ENCODE assay signal across 22 cellular contexts in the genomic region with DNA sequence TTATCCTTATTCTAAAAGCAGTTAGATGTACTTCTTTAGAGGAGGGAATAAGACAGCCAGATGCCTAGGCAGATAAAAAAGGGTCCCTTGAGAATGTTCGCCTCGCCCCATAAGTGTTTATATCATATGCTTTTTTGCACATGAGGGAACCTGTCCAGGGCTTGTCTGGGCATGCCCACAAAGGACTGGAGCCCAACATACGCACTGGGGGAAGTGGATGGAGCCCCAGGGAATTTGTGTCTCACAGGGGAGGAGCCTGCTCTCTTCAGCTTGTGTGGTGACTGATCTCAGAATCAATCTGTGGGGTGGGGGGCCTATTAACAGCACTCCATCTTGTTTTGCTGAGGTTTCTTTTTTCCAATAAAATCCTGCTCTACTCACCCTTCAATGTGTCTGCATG. TPM values are rescaled to one million over a fixed set of nuclear protein-coding genes. Genes with fewer than 3 reads are reported as not detected.
DNase-seq lines count a peak whose midpoint lies in the region; ATAC-seq, FAIRE-seq and TF ChIP-seq lines count a peak whose summit lies in the region.
"Had no signal": no experiment of that assay in that cellular context is flagged by ENCODE, and none has a peak within 500 bp of the region (broad histone marks: within the 10 kb centered on the region; RNA-seq: fewer than 3 reads in every experiment).

No MANE protein-coding gene starts in this region.

- TF ChIP-seq CTCF in activated CD8-positive, alpha-beta T cell treated with anti-CD3 and anti-CD28 coated beads for 36 hours (IDR thresholded peaks at IDR 0.05), result no peak
- TF ChIP-seq CTCF in HCT116 (IDR thresholded peaks at IDR 0.05 in 2 of 3, conservative IDR thresholded peaks at IDR 0.05 in 1 of 3; ENCODE audit: borderline replicate concordance in 1 of 3, insufficient read depth in 1 of 3, low read depth in 2 of 3, low read length in 2 of 3) (no peak), astrocyte (IDR thresholded peaks at IDR 0.05; ENCODE audit: insufficient read depth, low read depth, low read length) (no peak), glutamatergic neuron (IDR thresholded peaks at IDR 0.05; ENCODE audit: partially characterized antibody, unreplicated experiment) (no peak)

- no peaks in the 10 kb centered on the region for H4K20me1 ChIP-seq in HCT116 (ENCODE audit: insufficient read depth)
- H4K20me1 ChIP-seq in astrocyte (ENCODE audit: insufficient read depth, low read length), result no peaks in the 10 kb centered on the region

- no peaks in the 10 kb centered on the region for H3K27me3 ChIP-seq in HCT116 (ENCODE audit: insufficient read depth, low read length)
- H3K27me3 ChIP-seq in astrocyte (ENCODE audit: insufficient read depth, low read length), result no peaks in the 10 kb centered on the region
- H3K27me3 ChIP-seq: adrenal gland, vagina had no signal

- H2AFZ ChIP-seq in HCT116 (ENCODE audit: low read depth, low read length, poor library complexity, severe bottlenecking) (no peak overlapping the region), astrocyte (ENCODE audit: low read depth, low read length) (no peak overlapping the region)

- H3K27ac Mint-ChIP-seq in activated CD8-positive, alpha-beta T cell treated with anti-CD3 and anti-CD28 coated beads for 36 hours, result peak overlapping the region; percentile 53
- H3K27ac Mint-ChIP-seq in activated CD8-positive, alpha-beta T cell treated with anti-CD3 and anti-CD28 coated beads, Interleukin-2, amount 10 ng/mL, durations not matched to agents 7 days and 5 days, result no peak overlapping the region
- H3K27ac Mint-ChIP-seq in astrocyte (ENCODE audit: unreplicated experiment) (peak overlapping the region; percentile 78), glutamatergic neuron (ENCODE audit: unreplicated experiment) (peak overlapping the region; percentile 91)
- no peak overlapping the region for H3K27ac Mint-ChIP-seq in effector memory CD8-positive, alpha-beta T cell
- H3K27ac Mint-ChIP-seq: CD4-positive, alpha-beta T cell; immature natural killer cell had no signal

- H3K4me3 Mint-ChIP-seq in activated CD8-positive, alpha-beta T cell treated with anti-CD3 and anti-CD28 coated beads for 36 hours, result no peak overlapping the region
- no peak overlapping the region for H3K4me3 Mint-ChIP-seq in activated CD8-positive, alpha-beta T cell treated with anti-CD3 and anti-CD28 coated beads, Interleukin-2, amount 10 ng/mL, durations not matched to agents 7 days and 5 days
- H3K4me3 Mint-ChIP-seq in astrocyte (ENCODE audit: unreplicated experiment) (no peak overlapping the region), glutamatergic neuron (ENCODE audit: unreplicated experiment) (peak overlapping the region; percentile 20)
- H3K4me3 Mint-ChIP-seq in effector memory CD8-positive, alpha-beta T cell, result no peak overlapping the region
- H3K4me3 Mint-ChIP-seq: CD4-positive, alpha-beta T cell; immature natural killer cell had no signal

- peaks cover 3% of the 10 kb centered on the region for H3K4me1 Mint-ChIP-seq in activated CD8-positive, alpha-beta T cell treated with anti-CD3 and anti-CD28 coated beads for 36 hours (ENCODE audit: low read depth)
- peaks cover 6% of the 10 kb centered on the region for H3K4me1 Mint-ChIP-seq in activated CD8-positive, alpha-beta T cell treated with anti-CD3 and anti-CD28 coated beads, Interleukin-2, amount 10 ng/mL, durations not matched to agents 7 days and 5 days (ENCODE audit: low read depth)
- H3K4me1 Mint-ChIP-seq in astrocyte (ENCODE audit: low read depth, unreplicated experiment) (peaks cover 2% of the 10 kb centered on the region), glutamatergic neuron (ENCODE audit: low read depth, unreplicated experiment) (no peaks in the 10 kb centered on the region)
- H3K4me1 Mint-ChIP-seq in effector memory CD8-positive, alpha-beta T cell (ENCODE audit: low read depth in 2 of 2), result no peaks in the 10 kb centered on the region
- H3K4me1 Mint-ChIP-seq: immature natural killer cell had no signal

- peaks cover 90% of the 10 kb centered on the region for H3K36me3 Mint-ChIP-seq in activated CD8-positive, alpha-beta T cell treated with anti-CD3 and anti-CD28 coated beads for 36 hours (ENCODE audit: low read depth)
- H3K36me3 Mint-ChIP-seq in activated CD8-positive, alpha-beta T cell treated with anti-CD3 and anti-CD28 coated beads, Interleukin-2, amount 10 ng/mL, durations not matched to agents 7 days and 5 days (ENCODE audit: low read depth), result peaks cover 93% of the 10 kb centered on the region
- H3K36me3 Mint-ChIP-seq in astrocyte (ENCODE audit: low read depth, unreplicated experiment) (peaks cover 61% of the 10 kb centered on the region), glutamatergic neuron (ENCODE audit: unreplicated experiment) (peaks cover 61% of the 10 kb centered on the region)
- H3K36me3 Mint-ChIP-seq in effector memory CD8-positive, alpha-beta T cell (ENCODE audit: insufficient read depth), result peaks cover 69% of the 10 kb centered on the region

- H3K27ac ChIP-seq in HCT116 (ENCODE audit: low read depth, low read length) (0 out of 2 replicates have a peak overlapping the region, but pooled peaks have one; percentile 40), astrocyte (ENCODE audit: low read depth, low read length) (no peak overlapping the region)
- H3K27ac ChIP-seq: adrenal gland, psoas muscle, vagina had no signal

- no TSS peak for BruUV-seq in HCT116 (replicated peaks; lab: Mats Ljungman, UMichigan)

- FAIRE-seq in astrocyte (lab: Jason Lieb, UNC), result no peak
- FAIRE-seq: small intestine had no signal

- TF ChIP-seq POLR2A in HCT116 (IDR thresholded peaks at IDR 0.05; ENCODE audit: borderline replicate concordance, extremely low read depth, insufficient read depth, insufficient read length), result no peak

- no peak overlapping the region for H3K4me3 ChIP-seq in HCT116 (replicated peaks in 1 of 2; ENCODE audit: low read depth in 1 of 2, low read length in 2 of 2)
- no peak overlapping the region for H3K4me3 ChIP-seq in astrocyte (ENCODE audit: insufficient read depth, low read depth, low read length)
- H3K4me3 ChIP-seq: adrenal gland, mucosa of descending colon, psoas muscle, vagina had no signal

- H3K9me2 ChIP-seq in HCT116 (ENCODE audit: insufficient read depth), result no peaks in the 10 kb centered on the region

- H3K9ac ChIP-seq in HCT116 (ENCODE audit: low read length) (no peak overlapping the region), astrocyte (ENCODE audit: low read length) (no peak overlapping the region)

- intact Hi-C loops in activated CD8-positive, alpha-beta T cell treated with anti-CD3 and anti-CD28 coated beads for 36 hours (cut with micrococcal nuclease), result no loop called here
- intact Hi-C loops in HCT116 (cut with micrococcal nuclease), result no loop called here

- POLR2A ChIA-PET in activated CD8-positive, alpha-beta T cell treated with anti-CD3 and anti-CD28 coated beads for 36 hours (lab: Charles Lee), result interaction anchor here (0.8 to 1.6 kb wide), 4 partner anchors 21 to 725 kb away, joined by 3 to 5 read pairs (median 4); no protein-coding TSS in a partner anchor
- POLR2A ChIA-PET in activated CD8-positive, alpha-beta T cell treated with anti-CD3 and anti-CD28 coated beads, Interleukin-2, amount 10 ng/mL, durations not matched to agents 7 days and 5 days (lab: Charles Lee), result no interaction called here
- POLR2A ChIA-PET in HCT116 (lab: Charles Lee), result no interaction called here

- no peak overlapping the region for H3K4me2 ChIP-seq in HCT116 (ENCODE audit: low read length)
- no peak overlapping the region for H3K4me2 ChIP-seq in astrocyte (ENCODE audit: low read length)

- H3K27me3 Mint-ChIP-seq in activated CD8-positive, alpha-beta T cell treated with anti-CD3 and anti-CD28 coated beads for 36 hours, result no peaks in the 10 kb centered on the region
- H3K27me3 Mint-ChIP-seq in activated CD8-positive, alpha-beta T cell treated with anti-CD3 and anti-CD28 coated beads, Interleukin-2, amount 10 ng/mL, durations not matched to agents 7 days and 5 days (ENCODE audit: low read depth), result no peaks in the 10 kb centered on the region
- H3K27me3 Mint-ChIP-seq in astrocyte (ENCODE audit: low read depth, unreplicated experiment) (no peaks in the 10 kb centered on the region), glutamatergic neuron (ENCODE audit: unreplicated experiment) (peaks cover 4% of the 10 kb centered on the region)
- no peaks in the 10 kb centered on the region for H3K27me3 Mint-ChIP-seq in effector memory CD8-positive, alpha-beta T cell
- H3K27me3 Mint-ChIP-seq: CD4-positive, alpha-beta T cell had no signal

- H3K36me3 ChIP-seq in HCT116 (ENCODE audit: control insufficient read depth in 1 of 2, insufficient read depth in 2 of 2, low read length in 2 of 2) (peaks cover 35 to 89% of the 10 kb centered on the region in 2 experiments), astrocyte (ENCODE audit: insufficient read depth, low read length) (peaks cover 33% of the 10 kb centered on the region)

- DNase-seq in activated CD8-positive, alpha-beta T cell treated with anti-CD3 and anti-CD28 coated beads for 36 hours, result no peak
- DNase-seq in activated CD8-positive, alpha-beta T cell treated with anti-CD3 and anti-CD28 coated beads, Interleukin-2, amount 10 ng/mL, durations not matched to agents 7 days and 5 days, result no peak
- DNase-seq in HCT116 (ENCODE audit: low read depth, low spot score), result no peak
- DNase-seq in astrocyte (ENCODE audit: low read depth), result no peak
- peak; percentile 35 for DNase-seq in glutamatergic neuron
- DNase-seq in effector memory CD8-positive, alpha-beta T cell, result no peak
- DNase-seq: activated T-cell treated with anti-CD3 and anti-CD28 coated beads, Interleukin-2, amount 50 U/mL, for 48 hours; adrenal gland; CD4-positive, alpha-beta T cell; immature natural killer cell; left ventricle myocardium superior; mucosa of descending colon; NCI-H1048; NCI-H2107; NCI-H774; psoas muscle; SHP77 treated with DMSO at 0.1 percent for 48 hours; small intestine; stimulated activated CD4-positive, alpha-beta T cell treated with anti-CD3 and anti-CD28 coated beads, Interleukin-4, amount 100 ng/mL, for 1 hour had no signal

- peaks cover 13% of the 10 kb centered on the region for H3K9me3 Mint-ChIP-seq in activated CD8-positive, alpha-beta T cell treated with anti-CD3 and anti-CD28 coated beads for 36 hours
- H3K9me3 Mint-ChIP-seq in activated CD8-positive, alpha-beta T cell treated with anti-CD3 and anti-CD28 coated beads, Interleukin-2, amount 10 ng/mL, durations not matched to agents 7 days and 5 days (ENCODE audit: insufficient read depth), result peaks cover 46% of the 10 kb centered on the region
- H3K9me3 Mint-ChIP-seq in astrocyte (ENCODE audit: unreplicated experiment) (peaks cover 30% of the 10 kb centered on the region), glutamatergic neuron (ENCODE audit: unreplicated experiment) (peaks cover 11% of the 10 kb centered on the region)
- no peaks in the 10 kb centered on the region for H3K9me3 Mint-ChIP-seq in effector memory CD8-positive, alpha-beta T cell
- H3K9me3 Mint-ChIP-seq: CD4-positive, alpha-beta T cell had no signal

- H3K79me2 ChIP-seq in HCT116 (ENCODE audit: insufficient read depth, low read length) (peaks cover 8% of the 10 kb centered on the region; the same call in 1 of the 2 replicates), astrocyte (ENCODE audit: insufficient read depth, low read length) (no peaks in the 10 kb centered on the region)

- RAD21 ChIA-PET in HCT116 (lab: Charles Lee; ENCODE audit: low non-redundant PET in 1 of 2, low total read pairs in 2 of 2, uncharacterized antibody in 2 of 2, unreplicated experiment in 2 of 2), result no interaction called here

- H3K4me1 ChIP-seq in HCT116 (ENCODE audit: control insufficient read depth in 1 of 2, insufficient read depth in 2 of 2, low read length in 2 of 2) (peaks cover 0 to 4% of the 10 kb centered on the region in 2 experiments; a peak in 1 of 4 replicates), astrocyte (ENCODE audit: insufficient read depth, low read length) (no peaks in the 10 kb centered on the region)
- H3K4me1 ChIP-seq: adrenal gland, psoas muscle, vagina had no signal

- H3K9me3 ChIP-seq in HCT116 (ENCODE audit: control insufficient read depth in 1 of 2, insufficient read depth in 1 of 2, low read depth in 1 of 2, low read length in 2 of 2) (peaks cover 15 to 18% of the 10 kb centered on the region in 2 experiments; a peak in 3 of 4 replicates), astrocyte (ENCODE audit: insufficient read depth, low read depth, low read length) (peaks cover 20% of the 10 kb centered on the region)

- TF ChIP-seq RAD21 in HCT116 (IDR thresholded peaks at IDR 0.05; ENCODE audit: low read depth), result no peak

- ATAC-seq in activated CD8-positive, alpha-beta T cell treated with anti-CD3 and anti-CD28 coated beads for 36 hours, result no peak
- ATAC-seq in activated CD8-positive, alpha-beta T cell treated with anti-CD3 and anti-CD28 coated beads, Interleukin-2, amount 10 ng/mL, durations not matched to agents 7 days and 5 days, result no peak
- ATAC-seq in HCT116 (no peak), HG02759 (IDR thresholded peaks at IDR 0.05; ENCODE audit: unreplicated experiment) (no peak), GM21526 (IDR thresholded peaks at IDR 0.05; ENCODE audit: low FRiP score, unreplicated experiment) (no peak)
- ATAC-seq in effector memory CD8-positive, alpha-beta T cell (replicated peaks), result no peak
- ATAC-seq: left ventricle myocardium superior, mucosa of descending colon, psoas muscle had no signal

- CTCF ChIA-PET in activated CD8-positive, alpha-beta T cell treated with anti-CD3 and anti-CD28 coated beads for 36 hours (lab: Charles Lee), result interaction anchor here (0.9 kb wide), 1 partner anchor 23 kb away, joined by 3 read pairs; a partner anchor contains a TSS
- CTCF ChIA-PET in activated CD8-positive, alpha-beta T cell treated with anti-CD3 and anti-CD28 coated beads, Interleukin-2, amount 10 ng/mL, durations not matched to agents 7 days and 5 days (lab: Charles Lee), result interaction anchor here (1.0 to 1.9 kb wide), 2 partner anchors 24 to 34 kb away, joined by 3 to 8 read pairs; a partner anchor contains a TSS
- CTCF ChIA-PET in HCT116 (lab: Charles Lee), result no interaction called here

RNA-seq across cellular contexts. Expression of a gene that starts 22.6 kb away (rescaled TPM):
- total RNA-seq in activated CD8-positive, alpha-beta T cell treated with anti-CD3 and anti-CD28 coated beads for 36 hours, result 10 to 100 TPM; 53.6 to 57.2 TPM
- 10 to 100 TPM; 65.3 to 65.5 TPM for total RNA-seq in activated CD8-positive, alpha-beta T cell treated with anti-CD3 and anti-CD28 coated beads, Interleukin-2, amount 10 ng/mL, durations not matched to agents 7 days and 5 days
- total RNA-seq in HCT116 (2021; ENCODE audit: unreplicated experiment) (46.9 TPM), astrocyte (37.5 and 38.7 TPM in 2 replicates), glutamatergic neuron (ENCODE audit: unreplicated experiment) (57.1 TPM)
- polyA plus RNA-seq in HCT116 (2012), result 35.5 and 36.6 TPM in 2 replicates

RNA-seq across cellular contexts. Expression of a gene that starts 34.8 kb away (rescaled TPM):
- total RNA-seq in activated CD8-positive, alpha-beta T cell treated with anti-CD3 and anti-CD28 coated beads for 36 hours, result 10 to 100 TPM; 22.8 to 23.5 TPM
- 10 to 100 TPM; 15.4 to 15.7 TPM for total RNA-seq in activated CD8-positive, alpha-beta T cell treated with anti-CD3 and anti-CD28 coated beads, Interleukin-2, amount 10 ng/mL, durations not matched to agents 7 days and 5 days
- total RNA-seq in HCT116 (2021; ENCODE audit: unreplicated experiment) (38.6 TPM), astrocyte (11.8 and 15.2 TPM in 2 replicates), glutamatergic neuron (ENCODE audit: unreplicated experiment) (13.7 TPM)
- polyA plus RNA-seq in HCT116 (2012), result 12.1 and 19.1 TPM in 2 replicates

Comparison
In these comparisons a context has a peak if more than half of its experiments do, and no peak if none do; other contexts are left out.
1. H3K27ac Mint-ChIP-seq: peak in activated CD8-positive, alpha-beta T cell treated with anti-CD3 and anti-CD28 coated beads for 36 hours (single experiment), astrocyte (single experiment) and glutamatergic neuron (single experiment); none in activated CD8-positive, alpha-beta T cell treated with anti-CD3 and anti-CD28 coated beads, Interleukin-2, amount 10 ng/mL, durations not matched to agents 7 days and 5 days (single experiment) and effector memory CD8-positive, alpha-beta T cell (0 of 2).